In the genomic region with DNA sequence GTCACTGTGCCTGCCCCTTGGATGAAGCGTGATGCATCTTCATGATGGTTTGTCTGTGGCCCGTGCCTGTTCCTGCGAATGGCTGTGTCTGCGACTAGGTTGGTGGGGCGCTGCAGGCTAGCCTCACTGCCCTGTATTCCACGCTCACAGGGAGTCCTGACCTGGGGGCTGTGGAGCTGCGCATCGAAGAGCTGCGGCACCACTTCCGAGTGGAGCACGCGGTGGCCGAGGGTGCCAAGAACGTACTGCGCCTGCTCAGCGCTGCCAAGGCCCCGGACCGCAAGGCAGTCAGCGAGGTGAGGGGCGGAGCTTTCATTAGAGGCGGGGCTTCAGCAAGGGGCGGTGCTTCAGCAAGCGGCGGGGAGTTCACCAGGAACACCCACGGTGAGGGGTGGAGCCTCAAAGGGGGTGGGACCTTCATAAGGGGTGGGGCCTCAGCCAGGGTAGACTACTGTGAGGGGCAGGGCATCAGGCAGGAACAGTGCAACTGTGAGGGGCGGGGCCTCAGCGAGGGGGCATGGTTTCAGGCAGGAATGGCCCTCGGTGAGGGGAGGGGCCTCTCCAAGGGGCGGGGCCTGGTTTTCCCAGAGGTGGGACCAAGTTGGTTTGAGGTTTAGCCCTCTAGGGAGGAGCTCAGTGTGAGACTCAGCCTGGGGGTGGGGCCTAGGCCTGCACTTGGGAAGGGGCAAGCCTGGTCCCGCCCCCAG, we compare ENCODE assay signal across 1 cellular context.
TF ChIP-seq lines count a peak whose summit lies in the region.

No MANE protein-coding gene starts in this region.

TF ChIP-seq in K562, 482 proteins besides CTCF, POLR2A, EP300 and RAD21 (continued from another document):
- no peak for TF ChIP-seq ZHX1 (conservative IDR thresholded peaks at IDR 0.05; ENCODE audit: low read length)
- TF ChIP-seq ZNF696 (CRISPR knock-in tag; conservative IDR thresholded peaks at IDR 0.05), result no peak
- TF ChIP-seq MTA1 (IDR thresholded peaks at IDR 0.05; ENCODE audit: borderline replicate concordance), result no peak
- TF ChIP-seq XRCC5 (IDR thresholded peaks at IDR 0.05; ENCODE audit: low read depth, low read length), result no peak
- TF ChIP-seq ESRRA (IDR thresholded peaks at IDR 0.05; ENCODE audit: borderline replicate concordance, low read depth), result no peak; the same call in 1 of the 2 replicates
- TF ChIP-seq, protein P1, sequence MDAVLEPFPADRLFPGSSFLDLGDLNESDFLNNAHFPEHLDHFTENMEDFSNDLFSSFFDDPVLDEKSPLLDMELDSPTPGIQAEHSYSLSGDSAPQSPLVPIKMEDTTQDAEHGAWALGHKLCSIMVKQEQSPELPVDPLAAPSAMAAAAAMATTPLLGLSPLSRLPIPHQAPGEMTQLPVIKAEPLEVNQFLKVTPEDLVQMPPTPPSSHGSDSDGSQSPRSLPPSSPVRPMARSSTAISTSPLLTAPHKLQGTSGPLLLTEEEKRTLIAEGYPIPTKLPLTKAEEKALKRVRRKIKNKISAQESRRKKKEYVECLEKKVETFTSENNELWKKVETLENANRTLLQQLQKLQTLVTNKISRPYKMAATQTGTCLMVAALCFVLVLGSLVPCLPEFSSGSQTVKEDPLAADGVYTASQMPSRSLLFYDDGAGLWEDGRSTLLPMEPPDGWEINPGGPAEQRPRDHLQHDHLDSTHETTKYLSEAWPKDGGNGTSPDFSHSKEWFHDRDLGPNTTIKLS (IDR thresholded peaks at IDR 0.05; ENCODE audit: borderline replicate concordance, low read depth), result no peak
- TF ChIP-seq ZNF134 (CRISPR knock-in tag; conservative IDR thresholded peaks at IDR 0.05), result no peak
- TF ChIP-seq POLR3G (IDR thresholded peaks at IDR 0.05; ENCODE audit: extremely low read depth, insufficient read length, insufficient replicate concordance), result no peak
- TF ChIP-seq MEF2A (IDR thresholded peaks at IDR 0.05; ENCODE audit: control insufficient read depth, low read depth, low read length), result no peak
- no peak for TF ChIP-seq ZZZ3 (IDR thresholded peaks at IDR 0.05)
- no peak for TF ChIP-seq STAT5B (CRISPR knock-in tag; IDR thresholded peaks at IDR 0.05)
- TF ChIP-seq MEF2D (tag; conservative IDR thresholded peaks at IDR 0.05; ENCODE audit: low read depth), result no peak
- no peak for TF ChIP-seq ETV6 (IDR thresholded peaks at IDR 0.05; ENCODE audit: borderline replicate concordance in 1 of 2, low read depth in 2 of 2, low read length in 1 of 2)
- TF ChIP-seq ETV6 (CRISPR knock-in tag; IDR thresholded peaks at IDR 0.05; ENCODE audit: borderline replicate concordance), result no peak
- TF ChIP-seq PPARD (CRISPR knock-in tag; IDR thresholded peaks at IDR 0.05), result no peak
- TF ChIP-seq, protein P2, sequence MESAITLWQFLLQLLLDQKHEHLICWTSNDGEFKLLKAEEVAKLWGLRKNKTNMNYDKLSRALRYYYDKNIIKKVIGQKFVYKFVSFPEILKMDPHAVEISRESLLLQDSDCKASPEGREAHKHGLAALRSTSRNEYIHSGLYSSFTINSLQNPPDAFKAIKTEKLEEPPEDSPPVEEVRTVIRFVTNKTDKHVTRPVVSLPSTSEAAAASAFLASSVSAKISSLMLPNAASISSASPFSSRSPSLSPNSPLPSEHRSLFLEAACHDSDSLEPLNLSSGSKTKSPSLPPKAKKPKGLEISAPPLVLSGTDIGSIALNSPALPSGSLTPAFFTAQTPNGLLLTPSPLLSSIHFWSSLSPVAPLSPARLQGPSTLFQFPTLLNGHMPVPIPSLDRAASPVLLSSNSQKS (CRISPR knock-in tag; IDR thresholded peaks at IDR 0.05), result no peak
- TF ChIP-seq FOXJ2 (tag; IDR thresholded peaks at IDR 0.05), result no peak
- TF ChIP-seq MTA3 (IDR thresholded peaks at IDR 0.05; ENCODE audit: borderline replicate concordance), result no peak
- TF ChIP-seq RREB1 (CRISPR knock-in tag; IDR thresholded peaks at IDR 0.05), result no peak
- no peak for TF ChIP-seq ZKSCAN1 (IDR thresholded peaks at IDR 0.05; ENCODE audit: low read depth, low read length)
- TF ChIP-seq ZNF699 (CRISPR knock-in tag; IDR thresholded peaks at IDR 0.05; ENCODE audit: insufficient replicate concordance), result no peak
- TF ChIP-seq PHB (CRISPR knock-in tag; IDR thresholded peaks at IDR 0.05), result no peak
- TF ChIP-seq ELF4 (CRISPR knock-in tag; IDR thresholded peaks at IDR 0.05), result no peak
- peak; percentile 93 to 95 for TF ChIP-seq NRF1 (conservative IDR thresholded peaks at IDR 0.05 in 1 of 2, IDR thresholded peaks at IDR 0.05 in 1 of 2)
- no peak for TF ChIP-seq FOXA3 (CRISPR knock-in tag; conservative IDR thresholded peaks at IDR 0.05 in 1 of 2, IDR thresholded peaks at IDR 0.05 in 1 of 2)
- TF ChIP-seq YBX1 (IDR thresholded peaks at IDR 0.05), result no peak
- TF ChIP-seq ETV1 (tag; conservative IDR thresholded peaks at IDR 0.05; ENCODE audit: low read depth), result peak; percentile 40; the same call in 1 of the 2 replicates
- TF ChIP-seq NFIC (IDR thresholded peaks at IDR 0.05), result peak; percentile 59
- TF ChIP-seq ZNF23 (CRISPR knock-in tag; IDR thresholded peaks at IDR 0.05), result no peak
- no peak for TF ChIP-seq PTTG1 (tag; IDR thresholded peaks at IDR 0.05; ENCODE audit: low read depth)
- TF ChIP-seq, protein P3, sequence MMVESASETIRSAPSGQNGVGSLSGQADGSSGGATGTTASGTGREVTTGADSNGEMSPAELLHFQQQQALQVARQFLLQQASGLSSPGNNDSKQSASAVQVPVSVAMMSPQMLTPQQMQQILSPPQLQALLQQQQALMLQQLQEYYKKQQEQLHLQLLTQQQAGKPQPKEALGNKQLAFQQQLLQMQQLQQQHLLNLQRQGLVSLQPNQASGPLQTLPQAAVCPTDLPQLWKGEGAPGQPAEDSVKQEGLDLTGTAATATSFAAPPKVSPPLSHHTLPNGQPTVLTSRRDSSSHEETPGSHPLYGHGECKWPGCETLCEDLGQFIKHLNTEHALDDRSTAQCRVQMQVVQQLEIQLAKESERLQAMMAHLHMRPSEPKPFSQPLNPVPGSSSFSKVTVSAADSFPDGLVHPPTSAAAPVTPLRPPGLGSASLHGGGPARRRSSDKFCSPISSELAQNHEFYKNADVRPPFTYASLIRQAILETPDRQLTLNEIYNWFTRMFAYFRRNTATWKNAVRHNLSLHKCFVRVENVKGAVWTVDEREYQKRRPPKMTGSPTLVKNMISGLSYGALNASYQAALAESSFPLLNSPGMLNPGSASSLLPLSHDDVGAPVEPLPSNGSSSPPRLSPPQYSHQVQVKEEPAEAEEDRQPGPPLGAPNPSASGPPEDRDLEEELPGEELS (CRISPR knock-in tag; IDR thresholded peaks at IDR 0.05; ENCODE audit: borderline replicate concordance), result no peak
- no peak for TF ChIP-seq ZNF655 (CRISPR knock-in tag; IDR thresholded peaks at IDR 0.05)
- TF ChIP-seq CBX8 (IDR thresholded peaks at IDR 0.05; ENCODE audit: borderline replicate concordance, extremely low read depth, low read depth, low read length, poor library complexity, severe bottlenecking), result no peak
- TF ChIP-seq KAT7 (CRISPR knock-in tag; IDR thresholded peaks at IDR 0.05; ENCODE audit: borderline replicate concordance), result no peak
- TF ChIP-seq THRA (IDR thresholded peaks at IDR 0.05), result no peak
- no peak for TF ChIP-seq GMEB1 (CRISPR knock-in tag; IDR thresholded peaks at IDR 0.05)
- no peak for TF ChIP-seq ZNF77 (CRISPR knock-in tag; IDR thresholded peaks at IDR 0.05)
